Comparison of ENCODE assay signal across 20 cellular contexts in genomic region chr21:31577280-31577679, GRCh38.
"Had no signal": no experiment of that assay in that cellular context is flagged by ENCODE, and none has a peak within 500 bp of the region (broad histone marks: within the 10 kb centered on the region; RNA-seq: fewer than 3 reads in every experiment).

No MANE protein-coding gene starts in this region.

- H3K4me3 ChIP-seq: dorsolateral prefrontal cortex, gastrocnemius medialis, heart right ventricle, right atrium auricular region, sigmoid colon, skin epidermis, tibial artery, upper lobe of left lung, uterus had no signal

- H3K27me3 ChIP-seq: dorsolateral prefrontal cortex, right atrium auricular region, sigmoid colon, upper lobe of left lung, uterus had no signal

- H3K4me1 Mint-ChIP-seq: naive B cell had no signal

- ATAC-seq: gastrocnemius medialis had no signal

- H3K36me3 Mint-ChIP-seq: naive B cell had no signal

- H3K4me1 ChIP-seq: gastrocnemius medialis, right atrium auricular region, sigmoid colon, tibial artery, upper lobe of left lung, uterus had no signal

- H3K9me3 ChIP-seq: gastrocnemius medialis, uterus had no signal

- DNase-seq: cortex of kidney; dorsolateral prefrontal cortex; effector CD8-positive, alpha-beta T cell; gastrocnemius medialis; heart right ventricle; hypothalamus; kidney glomerular epithelial cell; mesendoderm; naive B cell; nephron progenitor cell; posterior cingulate gyrus; sigmoid colon; stimulated activated CD4-positive, alpha-beta T cell treated with anti-CD3 and anti-CD28 coated beads, Interleukin-2, amount 100 ng/mL, for 24 hours; stimulated activated CD4-positive, alpha-beta T cell treated with anti-CD3 and anti-CD28 coated beads, Interleukin-4, amount 100 ng/mL, for 4 hours; stimulated activated naive CD4-positive, alpha-beta T cell; tibial artery; upper lobe of left lung; uterus had no signal

- H3K4me3 Mint-ChIP-seq: nephron progenitor cell had no signal

- H3K27ac Mint-ChIP-seq: naive B cell, nephron progenitor cell had no signal

- H3K27ac ChIP-seq: dorsolateral prefrontal cortex, gastrocnemius medialis, heart right ventricle, right atrium auricular region, sigmoid colon, tibial artery, upper lobe of left lung, uterus had no signal

- H3K36me3 ChIP-seq: gastrocnemius medialis, heart right ventricle, right atrium auricular region, sigmoid colon, tibial artery, upper lobe of left lung, uterus had no signal
